Comparison of ENCODE assay signal across 7 cellular contexts in the genomic region with DNA sequence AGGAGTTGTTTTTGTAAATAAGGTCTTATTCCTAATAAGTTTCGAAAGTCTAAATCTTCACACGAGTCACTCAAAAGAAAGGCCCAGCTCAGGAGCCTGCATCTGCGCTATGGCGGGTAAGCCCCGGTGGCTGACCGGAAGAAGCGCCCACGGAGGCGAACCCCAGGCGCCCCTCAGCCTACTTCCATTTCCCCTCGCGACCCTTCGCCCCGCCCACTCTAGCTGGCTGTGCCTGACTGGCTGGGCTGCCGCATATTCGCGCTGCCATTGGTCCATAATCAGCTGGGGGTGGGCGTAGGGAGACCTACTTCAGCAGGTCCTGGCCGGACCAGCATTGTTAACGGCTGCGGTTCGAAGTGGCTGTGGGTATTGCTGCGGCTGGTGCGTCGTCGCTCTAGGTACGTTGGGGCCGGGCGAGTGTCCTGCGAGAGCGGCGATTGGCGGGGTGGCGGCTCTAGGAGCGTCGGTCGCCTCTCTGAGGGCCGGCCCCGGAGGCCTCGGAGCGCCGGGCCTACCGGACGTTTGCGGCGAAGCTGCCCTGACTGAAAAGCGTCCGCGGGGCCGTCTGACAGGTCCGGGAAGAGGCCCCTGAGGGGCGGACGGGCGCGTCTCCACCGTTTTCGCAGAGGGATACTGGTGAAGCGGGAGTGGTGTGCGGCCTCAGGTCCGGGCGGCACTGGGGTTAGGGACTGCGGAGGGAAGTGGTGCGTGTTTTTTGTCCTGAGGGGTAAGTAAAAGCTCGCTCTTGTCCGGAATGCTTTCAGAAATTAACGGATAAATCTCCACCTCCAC.
DNase-seq lines count a peak whose midpoint lies in the region; ATAC-seq and TF ChIP-seq lines count a peak whose summit lies in the region.

A gene with protein sequence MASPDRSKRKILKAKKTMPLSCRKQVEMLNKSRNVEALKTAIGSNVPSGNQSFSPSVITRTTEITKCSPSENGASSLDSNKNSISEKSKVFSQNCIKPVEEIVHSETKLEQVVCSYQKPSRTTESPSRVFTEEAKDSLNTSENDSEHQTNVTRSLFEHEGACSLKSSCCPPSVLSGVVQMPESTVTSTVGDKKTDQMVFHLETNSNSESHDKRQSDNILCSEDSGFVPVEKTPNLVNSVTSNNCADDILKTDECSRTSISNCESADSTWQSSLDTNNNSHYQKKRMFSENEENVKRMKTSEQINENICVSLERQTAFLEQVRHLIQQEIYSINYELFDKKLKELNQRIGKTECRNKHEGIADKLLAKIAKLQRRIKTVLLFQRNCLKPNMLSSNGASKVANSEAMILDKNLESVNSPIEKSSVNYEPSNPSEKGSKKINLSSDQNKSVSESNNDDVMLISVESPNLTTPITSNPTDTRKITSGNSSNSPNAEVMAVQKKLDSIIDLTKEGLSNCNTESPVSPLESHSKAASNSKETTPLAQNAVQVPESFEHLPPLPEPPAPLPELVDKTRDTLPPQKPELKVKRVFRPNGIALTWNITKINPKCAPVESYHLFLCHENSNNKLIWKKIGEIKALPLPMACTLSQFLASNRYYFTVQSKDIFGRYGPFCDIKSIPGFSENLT (plus strand): TSS at position 337 of the 792 bp plus-strand sequence. CDS start 44,560 bp downstream, outside the sequence.

- H3K27me3 ChIP-seq in RWPE2 (ENCODE audit: insufficient read depth, poor library complexity, severe bottlenecking), result no peaks in the 10 kb centered on the region

- peak within 1 kb of the TSS; percentile 48 for H3K4me3 ChIP-seq in RWPE2 (ENCODE audit: severe bottlenecking)

- peaks cover 3% of the 10 kb centered on the region for H3K4me1 ChIP-seq in RWPE2 (ENCODE audit: insufficient read depth, poor library complexity, severe bottlenecking)

- peaks cover 7% of the 10 kb centered on the region for H3K36me3 ChIP-seq in RWPE2 (ENCODE audit: low read depth)

- H3K27ac ChIP-seq in RWPE2 (ENCODE audit: poor library complexity, severe bottlenecking) (peak within 1 kb of the TSS; percentile 22), substantia nigra (ENCODE audit: low read depth, low read length, poor library complexity, severe bottlenecking) (no peak within 1 kb of the TSS)

- no peaks in the 10 kb centered on the region for H3K9me3 ChIP-seq in RWPE2 (ENCODE audit: severe bottlenecking)

- TF ChIP-seq CTCF in RWPE2 (IDR thresholded peaks at IDR 0.05; ENCODE audit: poor library complexity, severe bottlenecking), result no peak

- ATAC-seq in GM18870 (IDR thresholded peaks at IDR 0.05; ENCODE audit: unreplicated experiment) (peak; percentile 72), HG03097 (IDR thresholded peaks at IDR 0.05; ENCODE audit: low FRiP score, unreplicated experiment) (peak; percentile 88), RWPE2 (ENCODE audit: low read depth) (peak; percentile 97)

- DNase-seq in RWPE2 (ENCODE audit: low spot score), result peak; percentile 93
- peak; percentile 55 to 79 (median 66) for DNase-seq in activated naive CD4-positive, alpha-beta T cell (lab: John Stamatoyannopoulos, UW)
- peak; percentile 97 for DNase-seq in germinal center (ENCODE audit: low spot score)
- DNase-seq in non-pigmented ciliary epithelial cell (ENCODE audit: low read depth), result peak; percentile 64
- DNase-seq in substantia nigra (lab: John Stamatoyannopoulos, UW), result peak in 48 of 49 donors; percentile 1 to 81 (median 58)
